ENCODE assay signal across 30 cellular contexts in genomic region chr6:1445650-1446645, GRCh38. TPM values are rescaled to one million over a fixed set of nuclear protein-coding genes. Genes with fewer than 3 reads are reported as not detected.
"Had no signal": no experiment of that assay in that cellular context is flagged by ENCODE, and none has a peak within 500 bp of the region (broad histone marks: within the 10 kb centered on the region; RNA-seq: fewer than 3 reads in every experiment).

No MANE protein-coding gene starts in this region.

- H3K36me3 Mint-ChIP-seq: activated CD4-positive, alpha-beta memory T cell treated with anti-CD3 and anti-CD28 coated beads for 36 hours had no signal

- H3K9me3 ChIP-seq: SK-N-SH had no signal

- H3K4me1 Mint-ChIP-seq: activated CD4-positive, alpha-beta T cell treated with anti-CD3 and anti-CD28 coated beads, Interleukin-2, amount 10 ng/mL, durations not matched to agents 7 days and 5 days; activated naive CD8-positive, alpha-beta T cell treated with anti-CD3 and anti-CD28 coated beads, Interleukin-2, amount 50 U/mL, for 24 hours had no signal

- H3K4me1 ChIP-seq: ascending aorta, body of pancreas had no signal

- H3K27ac ChIP-seq: ascending aorta, body of pancreas, VCaP had no signal

- H3K27ac Mint-ChIP-seq: activated CD4-positive, alpha-beta memory T cell treated with anti-CD3 and anti-CD28 coated beads for 36 hours; activated CD4-positive, alpha-beta T cell treated with anti-CD3 and anti-CD28 coated beads, Interleukin-2, amount 10 ng/mL, durations not matched to agents 7 days and 5 days; activated naive CD4-positive, alpha-beta T cell treated with anti-CD3 and anti-CD28 coated beads, Interleukin-2, amount 50 U/mL, for 72 hours; activated naive CD8-positive, alpha-beta T cell treated with anti-CD3 and anti-CD28 coated beads, Interleukin-2, amount 50 U/mL, for 24 hours had no signal

- H3K4me3 ChIP-seq: ascending aorta, body of pancreas had no signal

- H3K4me3 Mint-ChIP-seq: activated CD4-positive, alpha-beta memory T cell treated with anti-CD3 and anti-CD28 coated beads for 36 hours; activated CD4-positive, alpha-beta T cell treated with anti-CD3 and anti-CD28 coated beads, Interleukin-2, amount 10 ng/mL, durations not matched to agents 7 days and 5 days; activated naive CD8-positive, alpha-beta T cell treated with anti-CD3 and anti-CD28 coated beads, Interleukin-2, amount 50 U/mL, for 24 hours; activated T-cell treated with anti-CD3 and anti-CD28 coated beads, Interleukin-2, amount 50 U/mL, for 4 hours had no signal

- H3K36me3 ChIP-seq: ascending aorta had no signal

- DNase-seq: activated CD4-positive, alpha-beta memory T cell treated with anti-CD3 and anti-CD28 coated beads for 36 hours; activated CD4-positive, alpha-beta T cell treated with anti-CD3 and anti-CD28 coated beads, Interleukin-2, amount 10 ng/mL, durations not matched to agents 7 days and 5 days; activated CD4-positive, CD25-positive, alpha-beta regulatory T cell; activated CD8-positive, alpha-beta memory T cell treated with anti-CD3 and anti-CD28 coated beads for 24 hours; activated effector memory CD4-positive, alpha-beta T cell treated with anti-CD3 and anti-CD28 coated beads, Interleukin-2, amount 50 U/mL, for 16 hours; activated naive CD4-positive, alpha-beta T cell treated with Interleukin-2 at 50 U/mL for 16 hours; activated naive CD8-positive, alpha-beta T cell treated with anti-CD3 and anti-CD28 coated beads, Interleukin-2, amount 50 U/mL, for 24 hours; activated T-cell treated with anti-CD3 and anti-CD28 coated beads, Interleukin-2, amount 50 U/mL, for 4 hours; amniotic stem cell; body of pancreas; central memory CD4-positive, alpha-beta T cell; NCI-H1092; NCI-H1417 treated with DMSO at 0.1 percent for 48 hours; NCI-H1694; NCI-H2029; NCI-H345; NCI-H510A; NCI-H526 treated with DMSO at 0.1 percent for 48 hours; NK-92 treated with Interleukin-12 subunit alpha and Interleukin-12 subunit beta, amount 100 ng/mL, for 24 hours; OCI-M1; RPMI8226; SK-N-SH; T-helper 1 cell had no signal

- ATAC-seq: activated naive CD4-positive, alpha-beta T cell treated with anti-CD3 and anti-CD28 coated beads, Interleukin-2, amount 50 U/mL, for 72 hours; activated naive CD8-positive, alpha-beta T cell treated with anti-CD3 and anti-CD28 coated beads, Interleukin-2, amount 50 U/mL, for 24 hours; activated T-cell treated with anti-CD3 and anti-CD28 coated beads, Interleukin-2, amount 50 U/mL, for 4 hours; body of pancreas; Panc1; Right ventricle myocardium inferior had no signal

RNA-seq across cellular contexts. Expression of gene FOXF2, which starts 56.6 kb away (rescaled TPM):
- total RNA-seq: activated CD4-positive, alpha-beta memory T cell treated with anti-CD3 and anti-CD28 coated beads for 36 hours; activated CD4-positive, alpha-beta T cell treated with anti-CD3 and anti-CD28 coated beads, Interleukin-2, amount 10 ng/mL, durations not matched to agents 7 days and 5 days; activated naive CD4-positive, alpha-beta T cell treated with anti-CD3 and anti-CD28 coated beads, Interleukin-2, amount 50 U/mL, for 72 hours; bronchial epithelial cell; T-helper 2 cell treated with Interferon-gamma antibody and Interleukin-4, amounts not matched to agents 100 ng/mL and 5 ng/mL, for 36 hours had no signal
